Comparison of ENCODE assay signal across 27 cellular contexts in the genomic region with DNA sequence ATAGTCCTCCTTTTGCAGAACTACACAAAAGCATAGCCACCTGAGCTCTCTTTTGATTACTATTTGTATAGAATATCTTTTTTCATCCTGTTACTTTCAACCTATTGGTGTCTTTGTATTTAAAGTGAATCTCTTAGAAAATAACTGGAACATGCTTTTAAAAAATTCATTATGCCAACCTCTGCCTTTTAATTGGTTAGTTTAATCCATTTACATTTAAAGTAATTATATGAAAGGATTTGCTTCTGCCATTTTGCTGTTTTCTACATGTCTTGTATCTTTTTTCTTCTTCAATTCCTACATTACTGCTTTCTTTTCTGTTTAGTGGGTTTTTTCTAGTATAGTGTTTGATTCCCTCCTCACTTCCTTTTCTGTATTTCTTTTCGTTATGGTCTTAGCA.
"Had no signal": no experiment of that assay in that cellular context is flagged by ENCODE, and none has a peak within 500 bp of the region (broad histone marks: within the 10 kb centered on the region; RNA-seq: fewer than 3 reads in every experiment).

No MANE protein-coding gene starts in this region.

- FAIRE-seq: urothelium cell line had no signal

- H3K4me3 ChIP-seq: stomach, suprapubic skin, testis, thoracic aorta, thyroid gland, tibial artery, tibial nerve, transverse colon, upper lobe of left lung, upper lobe of right lung, uterus, vagina had no signal

- H3K27ac ChIP-seq: stomach, suprapubic skin, testis, thoracic aorta, thyroid gland, tibial artery, tibial nerve, transverse colon, upper lobe of left lung, upper lobe of right lung, uterus, vagina had no signal

- H3K4me1 ChIP-seq: stomach, suprapubic skin, testis, thyroid gland, tibial artery, tibial nerve, transverse colon, upper lobe of left lung, upper lobe of right lung, uterus, vagina had no signal

- DNase-seq: stimulated activated CD4-positive, alpha-beta T cell treated with anti-CD3 and anti-CD28 coated beads, Interleukin-2, amount 100 ng/mL, for 48 hours; stimulated activated CD4-positive, alpha-beta T cell treated with anti-CD3 and anti-CD28 coated beads, Interleukin-4, amount 100 ng/mL, for 1 hour; stimulated activated CD4-positive, alpha-beta T cell treated with anti-CD3 and anti-CD28 coated beads, Interleukin-4, amount 100 ng/mL, for 24 hours; stimulated activated CD4-positive, alpha-beta T cell treated with anti-CD3 and anti-CD28 coated beads, Interleukin-4, amount 100 ng/mL, for 4 hours; stimulated activated CD8-positive, alpha-beta memory T cell treated with anti-CD3 and anti-CD28 coated beads, Interleukin-4, amount 100 ng/mL, for 48 hours; stimulated activated naive B cell treated with anti-CD40 and anti-IgM and Interleukin-4, amounts not matched to agents 10 μg/mL and 1 μg/mL and 100 μg/mL, for 72 hours; stimulated activated naive CD4-positive, alpha-beta T cell; stimulated activated naive CD4-positive, alpha-beta T cell treated with Interleukin-2 at 50 U/mL for 16 hours; stimulated activated naive CD8-positive, alpha-beta T cell treated with anti-CD3 and anti-CD28 coated beads, Interleukin-15, amount 100 ng/mL, for 72 hours; stimulated activated naive CD8-positive, alpha-beta T cell treated with anti-CD3 and anti-CD28 coated beads, Interleukin-15, Interleukin-2, amounts not matched to agents 100 U/mL and 50 U/mL, for 24 hours; stomach; substantia nigra; testis; thyroid gland; tibial artery; transverse colon; trophoblast cell; upper lobe of left lung; upper lobe of right lung; uterus had no signal

- H3K9me3 ChIP-seq: testis, thyroid gland, upper lobe of right lung, uterus had no signal

- ATAC-seq: stimulated activated effector memory CD8-positive, alpha-beta T cell treated with anti-CD3 and anti-CD28 coated beads, Interleukin-12 subunit alpha, Interleukin-12 subunit beta, amount 100 ng/mL, for 72 hours; stimulated activated memory B cell treated with anti-CD40 and anti-IgM and Interleukin-4, amounts not matched to agents 10 μg/mL and 1 μg/mL and 100 μg/mL, for 72 hours; stimulated activated naive B cell treated with anti-CD40 and anti-IgM and Interleukin-4, amounts not matched to agents 10 μg/mL and 1 μg/mL and 100 μg/mL, for 72 hours; stimulated activated naive CD8-positive, alpha-beta T cell treated with anti-CD3 and anti-CD28 coated beads, Interleukin-15, amount 100 ng/mL, for 72 hours; stimulated activated naive CD8-positive, alpha-beta T cell treated with anti-CD3 and anti-CD28 coated beads, Interleukin-15, Interleukin-2, amounts not matched to agents 100 U/mL and 50 U/mL, for 24 hours; upper lobe of right lung had no signal

- H3K36me3 ChIP-seq: stomach, suprapubic skin, thoracic aorta, thyroid gland, tibial artery, tibial nerve, transverse colon, upper lobe of left lung, upper lobe of right lung, uterus, vagina had no signal

- H3K27me3 ChIP-seq: stomach, suprapubic skin, testis, thyroid gland, tibial artery, tibial nerve, transverse colon, upper lobe of left lung, upper lobe of right lung, uterus, vagina had no signal
